Comparison of ENCODE assay signal across 9 cellular contexts in the genomic region with DNA sequence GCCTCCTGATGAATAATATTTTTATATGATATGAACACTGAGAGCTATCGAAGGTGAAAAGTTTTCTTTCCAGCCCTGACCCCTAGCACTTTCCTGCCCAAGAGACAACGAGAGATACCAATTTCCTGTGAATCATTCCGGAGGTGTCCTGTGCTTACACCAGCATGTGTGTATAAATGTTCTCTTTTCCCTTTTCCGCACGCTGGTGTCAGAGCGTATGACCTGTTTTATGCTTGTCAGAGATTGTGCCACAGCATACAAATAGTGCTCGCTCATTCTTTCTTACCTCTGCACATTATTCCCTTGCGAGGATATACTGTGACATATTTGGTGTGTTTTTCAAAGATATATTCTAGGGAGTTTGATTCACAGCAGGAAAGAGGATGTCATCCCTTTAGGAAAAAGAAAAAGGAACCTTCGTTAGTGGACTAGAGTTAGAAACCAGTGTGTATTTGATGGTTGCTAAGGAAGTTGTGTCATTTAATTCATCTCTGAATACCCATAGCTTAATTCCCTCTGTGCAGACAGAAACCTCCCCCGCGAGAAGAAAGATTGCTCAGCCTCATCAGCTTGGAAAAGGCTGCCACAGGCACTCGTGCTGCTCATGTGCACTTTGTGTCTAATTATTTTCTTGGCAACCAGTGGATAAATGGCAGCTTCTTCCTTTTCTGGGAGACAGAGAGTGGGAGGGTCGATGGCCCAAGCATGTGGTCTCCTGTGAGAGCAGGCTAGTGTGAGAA. TPM values are rescaled to one million over a fixed set of nuclear protein-coding genes. Genes with fewer than 3 reads are reported as not detected.
DNase-seq lines count a peak whose midpoint lies in the region; ATAC-seq, FAIRE-seq and TF ChIP-seq lines count a peak whose summit lies in the region.
"Had no signal": no experiment of that assay in that cellular context is flagged by ENCODE, and none has a peak within 500 bp of the region (broad histone marks: within the 10 kb centered on the region; RNA-seq: fewer than 3 reads in every experiment).

No MANE protein-coding gene starts in this region.

- ATAC-seq in stimulated activated memory B cell treated with anti-CD40 and anti-IgM and Interleukin-4, amounts not matched to agents 10 μg/mL and 1 μg/mL and 100 μg/mL, for 72 hours: no peak
- ATAC-seq in GM21723 (IDR thresholded peaks at IDR 0.05; ENCODE audit: unreplicated experiment): no peak
- no peak for ATAC-seq in HG02938 (IDR thresholded peaks at IDR 0.05; ENCODE audit: unreplicated experiment)

- CTCF ChIA-PET in A673 (lab: Charles Lee): interaction anchor here (1.1 kb wide), 1 partner anchor 10 kb away, joined by 6 read pairs; no protein-coding TSS in a partner anchor

- H3K4me3 Mint-ChIP-seq in stimulated activated memory B cell treated with anti-CD40 and anti-IgM and Interleukin-4, amounts not matched to agents 10 μg/mL and 1 μg/mL and 100 μg/mL, for 72 hours: no peak overlapping the region

- H3K27ac ChIP-seq in A673 (ENCODE audit: low read depth, low read length, poor library complexity, severe bottlenecking) (peak overlapping the region; percentile 8), kidney (ENCODE audit: low read depth in 2 of 2, low read length in 2 of 2) (peak overlapping the region; percentile 30 to 84)

- POLR2A ChIA-PET in A673 (lab: Charles Lee; ENCODE audit: low non-redundant PET): interaction anchor here (0.6 kb wide), 1 partner anchor 1613 kb away, joined by 11 read pairs; no protein-coding TSS in a partner anchor

- intact Hi-C loops in A673 (cut with micrococcal nuclease; ENCODE audit: unreplicated experiment) (no loop called here), kidney (cut with DNase I) (no loop called here)

- H3K27me3 Mint-ChIP-seq in stimulated activated memory B cell treated with anti-CD40 and anti-IgM and Interleukin-4, amounts not matched to agents 10 μg/mL and 1 μg/mL and 100 μg/mL, for 72 hours: no peaks in the 10 kb centered on the region

- H3K4me3 ChIP-seq in A673 (ENCODE audit: low read depth, low read length, poor library complexity, severe bottlenecking) (no peak overlapping the region), kidney (ENCODE audit: low read length in 2 of 2) (no peak overlapping the region)
- H3K4me3 ChIP-seq: GM12878 had no signal

- no peaks in the 10 kb centered on the region for H3K27me3 ChIP-seq in A673 (replicated peaks; ENCODE audit: insufficient read depth, low read depth, low read length, poor library complexity)

- BruUV-seq in A673 (replicated peaks; lab: Mats Ljungman, UMichigan): no TSS peak

- H3K4me1 ChIP-seq in A673 (ENCODE audit: insufficient read depth, low read length, poor library complexity, severe bottlenecking): peaks cover 6% of the 10 kb centered on the region
- peaks cover 0 to 6% of the 10 kb centered on the region in 2 donors for H3K4me1 ChIP-seq in kidney (ENCODE audit: control insufficient read depth in 1 of 2, insufficient read depth in 1 of 2, low read depth in 1 of 2, low read length in 2 of 2)

- peak; percentile 56 for FAIRE-seq in kidney (lab: Jason Lieb, UNC)
- FAIRE-seq: GM12878 had no signal

- no peaks in the 10 kb centered on the region for H3K36me3 ChIP-seq in A673 (ENCODE audit: insufficient read depth, low read length, poor library complexity, severe bottlenecking)
- no peaks in the 10 kb centered on the region for H3K36me3 ChIP-seq in kidney (ENCODE audit: control insufficient read depth in 1 of 2, insufficient read depth in 2 of 2, low read length in 2 of 2)

- H3K9me3 ChIP-seq in A673 (ENCODE audit: low read depth, low read length, poor library complexity, severe bottlenecking) (no peaks in the 10 kb centered on the region), kidney (ENCODE audit: control insufficient read depth in 1 of 2, low read length in 2 of 2) (no peaks in the 10 kb centered on the region)

- H3K9me3 Mint-ChIP-seq in stimulated activated memory B cell treated with anti-CD40 and anti-IgM and Interleukin-4, amounts not matched to agents 10 μg/mL and 1 μg/mL and 100 μg/mL, for 72 hours: no peaks in the 10 kb centered on the region

- TF ChIP-seq CTCF in A673 (conservative IDR thresholded peaks at IDR 0.05; ENCODE audit: low read depth, low read length) (no peak), kidney (IDR thresholded peaks at IDR 0.05; ENCODE audit: borderline replicate concordance, extremely low read depth, insufficient read depth) (no peak)

- H3K4me1 Mint-ChIP-seq in stimulated activated memory B cell treated with anti-CD40 and anti-IgM and Interleukin-4, amounts not matched to agents 10 μg/mL and 1 μg/mL and 100 μg/mL, for 72 hours: peaks cover 45% of the 10 kb centered on the region

- peak overlapping the region; percentile 95 for H3K27ac Mint-ChIP-seq in stimulated activated memory B cell treated with anti-CD40 and anti-IgM and Interleukin-4, amounts not matched to agents 10 μg/mL and 1 μg/mL and 100 μg/mL, for 72 hours

- H3K9ac ChIP-seq in kidney (ENCODE audit: low read length in 2 of 2): no peak overlapping the region

- H3K36me3 Mint-ChIP-seq in stimulated activated memory B cell treated with anti-CD40 and anti-IgM and Interleukin-4, amounts not matched to agents 10 μg/mL and 1 μg/mL and 100 μg/mL, for 72 hours: peaks cover 19% of the 10 kb centered on the region

- peak; percentile 54 for DNase-seq in A673 (ENCODE audit: low spot score)
- peak; percentile 26 for DNase-seq in KG1 (lab: John Stamatoyannopoulos, UW)
- peak in 30 of 58 donors; percentile 15 to 69 (median 34) for DNase-seq in anterior cingulate cortex (lab: John Stamatoyannopoulos, UW)
- DNase-seq in kidney: peak; percentile 73
- no peak for DNase-seq in germinal center (ENCODE audit: low spot score)

RNA-seq across cellular contexts. Expression of gene CCIN, which starts 14.8 kb away (rescaled TPM):
- not detected in 2 replicates for total RNA-seq in A673 (2021)
- 0.13 TPM for total RNA-seq in kidney
- not detected for polyA plus RNA-seq in kidney (ENCODE audit: insufficient read depth, low read depth, low replicate concordance)
- total RNA-seq: GM12878 had no signal
- polyA plus RNA-seq: GM12878 had no signal

RNA-seq across cellular contexts. Expression of gene GLIPR2, which starts 17.9 kb away (rescaled TPM):
- total RNA-seq in A673 (2021) (5.0 and 6.9 TPM in 2 replicates), kidney (19.6 TPM)
- polyA plus RNA-seq in kidney (ENCODE audit: insufficient read depth, low read depth, low replicate concordance): 8.3 TPM

RNA-seq across cellular contexts. Expression of gene CLTA, which starts 36.3 kb away (rescaled TPM):
- total RNA-seq in A673 (2021) (195 and 226 TPM in 2 replicates), kidney (205 TPM)
- polyA plus RNA-seq in kidney (ENCODE audit: insufficient read depth, low read depth, low replicate concordance): 331 TPM
